ENCODE assay signal across 7 cellular contexts in the genomic region with DNA sequence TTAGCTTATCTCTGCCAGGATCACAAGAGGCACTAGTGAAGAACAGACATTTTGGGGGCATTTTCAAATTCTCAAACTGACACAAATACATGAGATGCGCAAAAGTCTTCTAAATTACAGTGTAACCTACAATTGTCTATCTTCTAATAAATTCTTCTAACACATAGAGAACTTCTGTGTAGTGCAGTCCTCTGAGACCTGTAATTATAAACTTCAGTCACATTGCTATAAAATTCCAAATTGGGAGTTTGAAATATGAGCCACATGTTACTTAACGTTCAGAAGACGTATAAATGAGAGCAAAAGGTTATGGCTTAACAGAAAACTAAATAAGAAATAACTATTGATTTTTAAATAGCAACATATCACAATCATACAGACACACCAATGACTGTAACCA. TPM values are rescaled to one million over a fixed set of nuclear protein-coding genes. Genes with fewer than 3 reads are reported as not detected.
"Had no signal": no experiment of that assay in that cellular context is flagged by ENCODE, and none has a peak within 500 bp of the region (broad histone marks: within the 10 kb centered on the region; RNA-seq: fewer than 3 reads in every experiment).

No MANE protein-coding gene starts in this region.

RNA-seq across cellular contexts. Expression of a gene that starts 42.8 kb away (rescaled TPM):
- total RNA-seq: GM23338, H1, H9, HepG2, HFFc6, HT1080 had no signal
- polyA plus RNA-seq: HepG2, IgD-negative memory B cell had no signal
